In genomic region chr1:232600430-232601258, GRCh38 we compare ENCODE assay signal across 10 cellular contexts. TPM values are rescaled to one million over a fixed set of nuclear protein-coding genes. Genes with fewer than 3 reads are reported as not detected.
A peak's percentile ranks its signal among the peaks of the same experiment; 100 is the strongest.
DNase-seq lines count a peak whose midpoint lies in the region; ATAC-seq and TF ChIP-seq lines count a peak whose summit lies in the region.
"Had no signal": no experiment of that assay in that cellular context is flagged by ENCODE, and none has a peak within 500 bp of the region (broad histone marks: within the 10 kb centered on the region; RNA-seq: fewer than 3 reads in every experiment).

No MANE protein-coding gene starts in this region.

- ATAC-seq in HG03432 (IDR thresholded peaks at IDR 0.05; ENCODE audit: unreplicated experiment): peak; percentile 40

- intact Hi-C loops in spleen (cut with DNase I; ENCODE audit: low total_unique reads): no loop called here

- no peaks in the 10 kb centered on the region for H3K27me3 ChIP-seq in spleen (replicated peaks in 1 of 7)

- H3K36me3 ChIP-seq in spleen: no peaks in the 10 kb centered on the region

- no peak for TF ChIP-seq POLR2A in spleen (IDR thresholded peaks at IDR 0.05)

- H3K36me3 Mint-ChIP-seq in activated CD4-positive, alpha-beta memory T cell treated with anti-CD3 and anti-CD28 coated beads, Interleukin-2, amount 10 ng/mL, durations not matched to agents 7 days and 5 days (ENCODE audit: low read depth): no peaks in the 10 kb centered on the region

- no peaks in the 10 kb centered on the region for H3K27me3 Mint-ChIP-seq in activated CD4-positive, alpha-beta memory T cell treated with anti-CD3 and anti-CD28 coated beads, Interleukin-2, amount 10 ng/mL, durations not matched to agents 7 days and 5 days
- H3K27me3 Mint-ChIP-seq: brain; stimulated activated naive CD8-positive, alpha-beta T cell treated with anti-CD3 and anti-CD28 coated beads, Interleukin-15, Interleukin-2, amounts not matched to agents 100 ng/mL and 50 ng/mL, for 24 hours had no signal

- CTCF ChIA-PET in activated CD4-positive, alpha-beta memory T cell treated with anti-CD3 and anti-CD28 coated beads, Interleukin-2, amount 10 ng/mL, durations not matched to agents 7 days and 5 days (lab: Charles Lee): no interaction called here

- H3K27ac ChIP-seq in spleen: peak overlapping the region in 5 of 8 donors; percentile 36 to 75 (median 44)

- H3K4me3 Mint-ChIP-seq in activated CD4-positive, alpha-beta memory T cell treated with anti-CD3 and anti-CD28 coated beads, Interleukin-2, amount 10 ng/mL, durations not matched to agents 7 days and 5 days: no peak overlapping the region
- H3K4me3 Mint-ChIP-seq: brain; stimulated activated naive CD8-positive, alpha-beta T cell treated with anti-CD3 and anti-CD28 coated beads, Interleukin-15, Interleukin-2, amounts not matched to agents 100 ng/mL and 50 ng/mL, for 24 hours had no signal

- DNase-seq in NOMO-1 treated with DMSO at 0.1 percent for 48 hours (lab: John Stamatoyannopoulos, UW; ENCODE audit: unreplicated experiment) (peak; percentile 67), NOMO-1 treated with dmso at 0.1 percent for 144 hours (lab: John Stamatoyannopoulos, UW; ENCODE audit: unreplicated experiment) (no peak), spleen (no peak), GM10266 (ENCODE audit: extremely low spot score) (no peak), OCI-M2 (lab: John Stamatoyannopoulos, UW; ENCODE audit: unreplicated experiment) (no peak)
- no peak for DNase-seq in activated CD4-positive, alpha-beta memory T cell treated with anti-CD3 and anti-CD28 coated beads, Interleukin-2, amount 10 ng/mL, durations not matched to agents 7 days and 5 days
- DNase-seq in effector CD4-positive, alpha-beta T cell: no peak

- no peaks in the 10 kb centered on the region for H3K9me3 Mint-ChIP-seq in activated CD4-positive, alpha-beta memory T cell treated with anti-CD3 and anti-CD28 coated beads, Interleukin-2, amount 10 ng/mL, durations not matched to agents 7 days and 5 days
- H3K9me3 Mint-ChIP-seq: stimulated activated naive CD8-positive, alpha-beta T cell treated with anti-CD3 and anti-CD28 coated beads, Interleukin-15, Interleukin-2, amounts not matched to agents 100 ng/mL and 50 ng/mL, for 24 hours had no signal

- 64 to 71% (median 68%) methylated on average over 5 to 6 of the region's 6 CpGs for WGBS in spleen, 5 donors

- TF ChIP-seq CTCF in spleen (IDR thresholded peaks at IDR 0.05 in 8 of 11, conservative IDR thresholded peaks at IDR 0.05 in 3 of 11): no peak
- no peak for TF ChIP-seq CTCF in GM10266 (IDR thresholded peaks at IDR 0.05; ENCODE audit: control insufficient read depth, insufficient read depth, low read depth, missing control alignments)

- H3K4me1 Mint-ChIP-seq in activated CD4-positive, alpha-beta memory T cell treated with anti-CD3 and anti-CD28 coated beads, Interleukin-2, amount 10 ng/mL, durations not matched to agents 7 days and 5 days: peaks cover 39% of the 10 kb centered on the region

- POLR2A ChIA-PET in activated CD4-positive, alpha-beta memory T cell treated with anti-CD3 and anti-CD28 coated beads, Interleukin-2, amount 10 ng/mL, durations not matched to agents 7 days and 5 days (lab: Charles Lee): interaction anchor here (1.3 kb wide), 1 partner anchor 21 kb away, joined by 3 read pairs; no protein-coding TSS in a partner anchor

- H3K4me3 ChIP-seq in spleen: no peak overlapping the region

- no peaks in the 10 kb centered on the region for H3K9me3 ChIP-seq in spleen

- H3K4me1 ChIP-seq in spleen: peaks cover 5 to 46% (median 42%) of the 10 kb centered on the region in 6 donors

- H3K27ac Mint-ChIP-seq in activated CD4-positive, alpha-beta memory T cell treated with anti-CD3 and anti-CD28 coated beads, Interleukin-2, amount 10 ng/mL, durations not matched to agents 7 days and 5 days: peak overlapping the region; percentile 52
- H3K27ac Mint-ChIP-seq: stimulated activated naive CD8-positive, alpha-beta T cell treated with anti-CD3 and anti-CD28 coated beads, Interleukin-15, Interleukin-2, amounts not matched to agents 100 ng/mL and 50 ng/mL, for 24 hours had no signal

RNA-seq across cellular contexts. Expression of gene SIPA1L2, which starts 29.3 kb away (rescaled TPM):
- under 1 TPM; 0.78 to 0.93 TPM for total RNA-seq in activated CD4-positive, alpha-beta memory T cell treated with anti-CD3 and anti-CD28 coated beads, Interleukin-2, amount 10 ng/mL, durations not matched to agents 7 days and 5 days
- total RNA-seq in spleen: 10 to 100 TPM; 18.4 to 67.7 (median 34.6) TPM
- 1 to 10 TPM; 1.1 to 5.3 (median 2.3) TPM for polyA plus RNA-seq in spleen

Comparison
In these comparisons a context has a peak if more than half of its experiments do, and no peak if none do; other contexts are left out.
1. RNA of gene SIPA1L2, which starts 29.3 kb away (total RNA-seq): 18.4 to 67.7 TPM in spleen; 0.78 to 0.93 TPM in activated CD4-positive, alpha-beta memory T cell treated with anti-CD3 and anti-CD28 coated beads, Interleukin-2, amount 10 ng/mL, durations not matched to agents 7 days and 5 days; every median in the first group is over 10 times any median in the second.